8 cellular contexts compared by ENCODE assay signal in genomic region chr19:6811906-6812305, GRCh38. TPM values are rescaled to one million over a fixed set of nuclear protein-coding genes. Genes with fewer than 3 reads are reported as not detected.
DNase-seq lines count a peak whose midpoint lies in the region; ATAC-seq and TF ChIP-seq lines count a peak whose summit lies in the region.

No MANE protein-coding gene starts in this region.

- no peak overlapping the region for H3K9ac ChIP-seq in parathyroid adenoma

- no peak overlapping the region for H3K4me3 ChIP-seq in parathyroid adenoma (ENCODE audit: low read depth, low read length)

- H3K4me1 ChIP-seq in parathyroid adenoma, result peaks cover 8% of the 10 kb centered on the region

- H3K79me2 ChIP-seq in parathyroid adenoma, result no peaks in the 10 kb centered on the region

- H3K9me3 ChIP-seq in parathyroid adenoma (ENCODE audit: control insufficient read depth, low read length), result no peaks in the 10 kb centered on the region

- DNase-seq in NCI-H1105 treated with DMSO at 0.1 percent for 48 hours (lab: John Stamatoyannopoulos, UW) (peak; percentile 42), NCI-H1105 (lab: John Stamatoyannopoulos, UW) (no peak), NCI-H460 (ENCODE audit: extremely low read depth, low read depth) (peak; percentile 53), dermis blood vessel endothelial cell (peak; percentile 88), cerebellum (ENCODE audit: low spot score) (no peak), NCI-H1048 (lab: John Stamatoyannopoulos, UW) (no peak)

- H3K36me3 ChIP-seq in parathyroid adenoma (ENCODE audit: control insufficient read depth, insufficient read depth, low read length), result no peaks in the 10 kb centered on the region

- no peak overlapping the region for H3K27ac ChIP-seq in parathyroid adenoma

- ATAC-seq in GM21786 (IDR thresholded peaks at IDR 0.05; ENCODE audit: unreplicated experiment), result no peak

- no peak overlapping the region for H3K4me2 ChIP-seq in parathyroid adenoma (ENCODE audit: low read length)

- no peaks in the 10 kb centered on the region for H3K27me3 ChIP-seq in parathyroid adenoma (ENCODE audit: control insufficient read depth, insufficient read depth, low read length)

- TF ChIP-seq CTCF in parathyroid adenoma (IDR thresholded peaks at IDR 0.05), result no peak

- peak overlapping the region; percentile 55 for H2AFZ ChIP-seq in parathyroid adenoma

RNA-seq across cellular contexts. Expression of gene VAV1, which starts 39.4 kb away (rescaled TPM):
- total RNA-seq in NCI-H460 (2014; rRNA removed; shearing (Covaris generic)), result 1.2 and 1.4 TPM in 2 replicates
- 0.19 TPM in 1 of 2 replicates, not detected in the other for polyA plus RNA-seq in NCI-H460 (2014; cell fraction: nucleus; rRNA removed)
- total RNA-seq in dermis blood vessel endothelial cell (0.09 TPM in 1 of 2 replicates, not detected in the other), cerebellum (1.8 TPM)

RNA-seq across cellular contexts. Expression of gene SH2D3A, which starts 44.7 kb away (rescaled TPM):
- total RNA-seq in NCI-H460 (2014; rRNA removed; shearing (Covaris generic)), result 8.1 and 11.4 TPM in 2 replicates
- polyA plus RNA-seq in NCI-H460 (2014; cell fraction: nucleus; rRNA removed), result 40.3 and 43.2 TPM in 2 replicates
- total RNA-seq in dermis blood vessel endothelial cell (6.0 and 6.3 TPM in 2 replicates), cerebellum (4.9 TPM)

Comparison
In these comparisons a context has a peak if more than half of its experiments do, and no peak if none do; other contexts are left out.
1. DNase-seq: peak in NCI-H1105 treated with DMSO at 0.1 percent for 48 hours (single experiment), NCI-H460 (single experiment) and dermis blood vessel endothelial cell (single experiment); none in NCI-H1105 (single experiment), cerebellum (single experiment) and NCI-H1048 (single experiment).